ENCODE assay signal across 27 cellular contexts in the genomic region with DNA sequence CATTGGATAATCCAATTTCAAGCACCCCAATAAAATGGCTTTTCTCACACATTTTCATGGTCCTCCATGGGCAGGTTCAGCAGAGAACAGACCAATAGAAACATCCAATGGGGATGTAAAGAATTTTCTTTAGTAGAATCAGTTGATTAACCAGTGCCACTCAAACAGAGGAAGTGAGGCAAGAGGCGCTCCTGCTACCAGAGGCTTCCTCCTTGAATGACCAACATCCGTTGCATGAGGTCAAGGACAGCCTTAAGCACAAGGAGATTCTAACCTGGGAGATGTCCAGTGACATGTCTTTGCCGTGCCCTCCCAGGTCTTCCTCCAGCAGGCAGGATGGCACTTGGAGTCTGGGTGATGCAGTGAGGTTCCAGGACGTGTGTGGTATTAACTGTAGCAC.
DNase-seq lines count a peak whose midpoint lies in the region; ATAC-seq and TF ChIP-seq lines count a peak whose summit lies in the region.
"Had no signal": no experiment of that assay in that cellular context is flagged by ENCODE, and none has a peak within 500 bp of the region (broad histone marks: within the 10 kb centered on the region; RNA-seq: fewer than 3 reads in every experiment).

No MANE protein-coding gene starts in this region.

- H3K9me3 ChIP-seq in IMR-90 (ENCODE audit: control insufficient read depth, insufficient read depth, low read length) (no peaks in the 10 kb centered on the region), endodermal cell (ENCODE audit: control insufficient read depth, low read length) (peaks cover 13% of the 10 kb centered on the region)

- no peak overlapping the region; the same call in 1 of the 2 replicates for H4K5ac ChIP-seq in IMR-90 (ENCODE audit: low read depth, low read length)

- 100% methylated on average over 1 of the region's 4 CpGs; no CpG with 5 or more reads in 1 of the 2 experiments for WGBS in IMR-90 (ENCODE audit: extremely low coverage in 2 of 2, insufficient read length in 1 of 2), 2 experiments
- WGBS in endodermal cell (ENCODE audit: insufficient coverage in 1 of 2, insufficient read length in 1 of 2), 2 experiments: 93 to 97% methylated on average over 4 of the region's 4 CpGs

- H4K8ac ChIP-seq in IMR-90 (ENCODE audit: low read depth in 2 of 2, low read length in 2 of 2): peak overlapping the region in 1 of 2 experiments; percentile 21; a peak in 1 of 4 replicates

- H3K27ac Mint-ChIP-seq in endodermal cell (peak overlapping the region; percentile 75), osteocyte (ENCODE audit: unreplicated experiment) (peak overlapping the region; percentile 69)
- H3K27ac Mint-ChIP-seq: CD4-positive, alpha-beta memory T cell; GM23338 had no signal

- peak overlapping the region; percentile 57 for H2BK120ac ChIP-seq in IMR-90 (ENCODE audit: low read depth, low read length)

- 0 out of 2 replicates have a peak overlapping the region, but pooled peaks have one; percentile 9 for H3K18ac ChIP-seq in IMR-90 (ENCODE audit: low read depth, low read length)

- H3K27me3 ChIP-seq in IMR-90 (ENCODE audit: control insufficient read depth, insufficient read depth, low read length) (no peaks in the 10 kb centered on the region), endodermal cell (ENCODE audit: control insufficient read depth, insufficient read depth, low read length, poor library complexity, severe bottlenecking) (no peaks in the 10 kb centered on the region)
- H3K27me3 ChIP-seq: MG63 had no signal

- H3K27me3 Mint-ChIP-seq in endodermal cell (ENCODE audit: insufficient read depth): no peaks in the 10 kb centered on the region
- H3K27me3 Mint-ChIP-seq in osteocyte (ENCODE audit: unreplicated experiment): no peaks in the 10 kb centered on the region
- H3K27me3 Mint-ChIP-seq: CD4-positive, alpha-beta memory T cell had no signal

- no peak overlapping the region for H3K4me3 ChIP-seq in IMR-90 (ENCODE audit: insufficient read depth, low read depth, low read length)
- H3K4me3 ChIP-seq in NB4 (ENCODE audit: low read depth, low read length): no peak overlapping the region
- H3K4me3 ChIP-seq in endodermal cell (ENCODE audit: low read length): no peak overlapping the region
- H3K4me3 ChIP-seq: GM23338, MG63 had no signal

- CTCF ChIA-PET in IMR-90 (lab: Yijun Ruan, JAX): no interaction called here

- no TSS peak for BruUV-seq in IMR-90 (replicated peaks; lab: Mats Ljungman, UMichigan)

- peaks cover 9% of the 10 kb centered on the region for H3K4me1 ChIP-seq in IMR-90 (ENCODE audit: control insufficient read depth, insufficient read depth, low read length)
- peaks cover 5% of the 10 kb centered on the region for H3K4me1 ChIP-seq in endodermal cell (ENCODE audit: control insufficient read depth, insufficient read depth, low read length)

- DNase-seq in IMR-90 (no peak), NB4 (ENCODE audit: low read depth) (peak; percentile 25), endodermal cell (no peak), osteocyte (ENCODE audit: extremely low spot score, unreplicated experiment) (no peak), cerebellar nuclear complex (lab: John Stamatoyannopoulos, UW) (no peak)
- no peak for DNase-seq in activated CD4-positive, alpha-beta T cell treated with anti-CD3 and anti-CD28 coated beads for 4 hours
- DNase-seq: C1 segment of cervical spinal cord; Caco-2; CD4-positive, alpha-beta memory T cell; DMS79; EL; GDM1; H9; KBM-7; MG63; NCI-H1105; NCI-H1436 treated with DMSO at 0.1 percent for 48 hours; NCI-H187 treated with DMSO at 0.1 percent for 48 hours; NCI-H2171 treated with DMSO at 0.1 percent for 48 hours; NCI-H345; NCI-H524 treated with DMSO at 0.1 percent for 48 hours; NCI-H774; Right ventricle myocardium superior; RPMI8226; T-helper 1 cell had no signal

- TF ChIP-seq POLR2A in IMR-90 (IDR thresholded peaks at IDR 0.05; ENCODE audit: low read depth, low read length): no peak
- TF ChIP-seq POLR2A in NB4 (IDR thresholded peaks at IDR 0.05; ENCODE audit: extremely low read depth, insufficient read length): no peak

- H3K4me1 Mint-ChIP-seq in endodermal cell (peaks cover 26% of the 10 kb centered on the region), osteocyte (ENCODE audit: unreplicated experiment) (peaks cover 57% of the 10 kb centered on the region)
- H3K4me1 Mint-ChIP-seq: CD4-positive, alpha-beta memory T cell had no signal

- H2BK20ac ChIP-seq in IMR-90 (ENCODE audit: low read depth, low read length): peak overlapping the region; percentile 70

- intact Hi-C loops in IMR-90 (cut with micrococcal nuclease): no loop called here

- no peak overlapping the region for H3K56ac ChIP-seq in IMR-90 (ENCODE audit: extremely low read depth, insufficient read depth, low read length)

- in situ Hi-C loops in IMR-90 (cut with MboI; ENCODE audit: low sequenced_read_pairs): no loop called here

- peak overlapping the region; percentile 44 for H2AFZ ChIP-seq in IMR-90 (replicated peaks; ENCODE audit: low read length, poor library complexity)
- H2AFZ ChIP-seq: GM23338 had no signal

- H3K4me3 Mint-ChIP-seq in endodermal cell (no peak overlapping the region), osteocyte (ENCODE audit: unreplicated experiment) (no peak overlapping the region)
- H3K4me3 Mint-ChIP-seq: CD4-positive, alpha-beta memory T cell; GM23338; H9 had no signal

- ATAC-seq in IMR-90 (ENCODE audit: low read depth): no peak
- ATAC-seq in GM18907 (IDR thresholded peaks at IDR 0.05; ENCODE audit: unreplicated experiment): no peak

- H3K9me1 ChIP-seq in IMR-90 (ENCODE audit: insufficient read depth, low read length): peaks cover 4% of the 10 kb centered on the region

- H3K36me3 Mint-ChIP-seq in endodermal cell (ENCODE audit: low read depth) (peaks cover 4% of the 10 kb centered on the region), osteocyte (ENCODE audit: unreplicated experiment) (peaks cover 23% of the 10 kb centered on the region)
- H3K36me3 Mint-ChIP-seq: CD4-positive, alpha-beta memory T cell had no signal

- no peaks in the 10 kb centered on the region for H3K36me3 ChIP-seq in IMR-90 (ENCODE audit: control insufficient read depth, insufficient read depth, low read length)
- no peaks in the 10 kb centered on the region for H3K36me3 ChIP-seq in endodermal cell (ENCODE audit: control insufficient read depth, insufficient read depth, low read length)

- H3K4me2 ChIP-seq in IMR-90 (ENCODE audit: low read depth, low read length): no peak overlapping the region
- H3K4me2 ChIP-seq: GM23338 had no signal

- no peak overlapping the region for H3K23ac ChIP-seq in IMR-90 (ENCODE audit: low read depth, low read length)

- H2AK5ac ChIP-seq in IMR-90 (ENCODE audit: low read depth, low read length): peak overlapping the region; percentile 80

- H3K79me1 ChIP-seq in IMR-90 (ENCODE audit: low read depth in 1 of 2, low read length in 2 of 2): peaks cover 0 to 18% of the 10 kb centered on the region in 2 experiments; a peak in 2 of 4 replicates

- peak overlapping the region; percentile 56 for H2AK9ac ChIP-seq in IMR-90 (replicated peaks; ENCODE audit: low read depth, low read length, poor library complexity)

- H2BK15ac ChIP-seq in IMR-90 (ENCODE audit: low read depth, low read length): 0 out of 3 replicates have a peak overlapping the region, but pooled peaks have one; percentile 53

- dilution Hi-C loops in IMR-90 (cut with HindIII; ENCODE audit: low sequenced_read_pairs, unreplicated experiment): no loop called here

- TF ChIP-seq CTCF in IMR-90 (conservative IDR thresholded peaks at IDR 0.05; ENCODE audit: low read depth, low read length) (no peak), NB4 (IDR thresholded peaks at IDR 0.05; ENCODE audit: low read depth, low read length) (no peak), endodermal cell (conservative IDR thresholded peaks at IDR 0.05) (no peak), osteocyte (IDR thresholded peaks at IDR 0.05) (no peak)

- POLR2A ChIA-PET in IMR-90 (lab: Charles Lee; ENCODE audit: unreplicated experiment): no interaction called here

- H3K27ac ChIP-seq in IMR-90 (ENCODE audit: insufficient read depth, low read length): no peak overlapping the region
- no peak overlapping the region for H3K27ac ChIP-seq in endodermal cell (ENCODE audit: low read depth, low read length)

- H3K14ac ChIP-seq in IMR-90 (replicated peaks; ENCODE audit: low read depth, low read length): peak overlapping the region; percentile 75; the same call in 1 of the 2 replicates

- H2BK5ac ChIP-seq in IMR-90 (ENCODE audit: low read depth, low read length, poor library complexity, severe bottlenecking): no peak overlapping the region

- peak overlapping the region; percentile 81 for H3K4ac ChIP-seq in IMR-90 (ENCODE audit: low read depth, low read length)

- H3K9me3 Mint-ChIP-seq in endodermal cell: peaks cover 5% of the 10 kb centered on the region
- H3K9me3 Mint-ChIP-seq in osteocyte (ENCODE audit: unreplicated experiment): peaks cover 7% of the 10 kb centered on the region

- H4K20me1 ChIP-seq in IMR-90 (ENCODE audit: insufficient read depth, low read length): no peaks in the 10 kb centered on the region

- no peak for TF ChIP-seq RAD21 in IMR-90 (IDR thresholded peaks at IDR 0.05; ENCODE audit: low read length)

- H4K91ac ChIP-seq in IMR-90 (ENCODE audit: insufficient read depth, low read depth, low read length): no peak overlapping the region

- H3K9ac ChIP-seq in IMR-90 (ENCODE audit: low read depth, low read length): no peak overlapping the region
- no peak overlapping the region for H3K9ac ChIP-seq in endodermal cell (ENCODE audit: extremely low read depth, low read length, poor library complexity, severe bottlenecking)

TF ChIP-seq in IMR-90, 13 proteins besides CTCF, POLR2A, EP300 and RAD21 (continues in another document):
- TF ChIP-seq BHLHE40 (IDR thresholded peaks at IDR 0.05; ENCODE audit: low read depth, low read length) (no peak), RFX5 (IDR thresholded peaks at IDR 0.05; ENCODE audit: low read depth, low read length) (no peak), RCOR1 (IDR thresholded peaks at IDR 0.05; ENCODE audit: insufficient replicate concordance, low read length) (no peak), MXI1 (IDR thresholded peaks at IDR 0.05; ENCODE audit: borderline replicate concordance, low read depth, low read length) (no peak), FOS (IDR thresholded peaks at IDR 0.05; ENCODE audit: low read depth, low read length) (no peak), SMC3 (IDR thresholded peaks at IDR 0.05; ENCODE audit: low read depth, low read length) (no peak), CHD1 (IDR thresholded peaks at IDR 0.05; ENCODE audit: low read depth, low read length) (no peak), CEBPB (IDR thresholded peaks at IDR 0.05; ENCODE audit: low read depth, low read length) (no peak)
- TF ChIP-seq, protein P1, sequence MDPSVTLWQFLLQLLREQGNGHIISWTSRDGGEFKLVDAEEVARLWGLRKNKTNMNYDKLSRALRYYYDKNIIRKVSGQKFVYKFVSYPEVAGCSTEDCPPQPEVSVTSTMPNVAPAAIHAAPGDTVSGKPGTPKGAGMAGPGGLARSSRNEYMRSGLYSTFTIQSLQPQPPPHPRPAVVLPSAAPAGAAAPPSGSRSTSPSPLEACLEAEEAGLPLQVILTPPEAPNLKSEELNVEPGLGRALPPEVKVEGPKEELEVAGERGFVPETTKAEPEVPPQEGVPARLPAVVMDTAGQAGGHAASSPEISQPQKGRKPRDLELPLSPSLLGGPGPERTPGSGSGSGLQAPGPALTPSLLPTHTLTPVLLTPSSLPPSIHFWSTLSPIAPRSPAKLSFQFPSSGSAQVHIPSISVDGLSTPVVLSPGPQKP (IDR thresholded peaks at IDR 0.05; ENCODE audit: borderline replicate concordance, low read depth, low read length): no peak
